ENCODE assay signal across 18 cellular contexts in genomic region chrX:42616981-42617380, GRCh38.
"Had no signal": no experiment of that assay in that cellular context is flagged by ENCODE, and none has a peak within 500 bp of the region (broad histone marks: within the 10 kb centered on the region; RNA-seq: fewer than 3 reads in every experiment).

No MANE protein-coding gene starts in this region.

- H3K4me1 ChIP-seq: esophagus muscularis mucosa, gastroesophageal sphincter, heart left ventricle, sigmoid colon had no signal

- H3K27ac ChIP-seq: esophagus muscularis mucosa, gastroesophageal sphincter, heart left ventricle, sigmoid colon, WERI-Rb-1 had no signal

- H3K4me3 ChIP-seq: esophagus muscularis mucosa, gastroesophageal sphincter, heart left ventricle, sigmoid colon had no signal

- H3K27me3 ChIP-seq: gastroesophageal sphincter, sigmoid colon had no signal

- H3K9me3 ChIP-seq: esophagus muscularis mucosa, gastroesophageal sphincter, heart left ventricle, sigmoid colon had no signal

- H3K36me3 ChIP-seq: esophagus muscularis mucosa, gastroesophageal sphincter, heart left ventricle, sigmoid colon, WERI-Rb-1 had no signal

- ATAC-seq: activated naive CD4-positive, alpha-beta T cell treated with anti-CD3 and anti-CD28 coated beads, Interleukin-2, amount 50 U/mL, for 72 hours; gastroesophageal sphincter; heart left ventricle; left lobe of liver; stimulated activated naive B cell treated with anti-CD40 and anti-IgM and Interleukin-4, amounts not matched to agents 10 μg/mL and 1 μg/mL and 100 μg/mL, for 72 hours had no signal

- DNase-seq: activated CD4-positive, alpha-beta T cell treated with anti-CD3 and anti-CD28 coated beads, Interleukin-2, amount 50 U/mL, for 4 hours; activated gamma-delta T cell; effector CD8-positive, alpha-beta T cell; heart left ventricle; kidney; midbrain; nephron progenitor cell; occipital lobe; posterior cingulate gyrus; sigmoid colon; stimulated activated CD4-positive, alpha-beta T cell treated with anti-CD3 and anti-CD28 coated beads, Interleukin-4, amount 100 ng/mL, for 4 hours; stimulated activated naive B cell treated with anti-CD40 and anti-IgM and Interleukin-4, amounts not matched to agents 10 μg/mL and 1 μg/mL and 100 μg/mL, for 72 hours; T1000; WERI-Rb-1 had no signal
